8 cellular contexts compared by ENCODE assay signal in the genomic region with DNA sequence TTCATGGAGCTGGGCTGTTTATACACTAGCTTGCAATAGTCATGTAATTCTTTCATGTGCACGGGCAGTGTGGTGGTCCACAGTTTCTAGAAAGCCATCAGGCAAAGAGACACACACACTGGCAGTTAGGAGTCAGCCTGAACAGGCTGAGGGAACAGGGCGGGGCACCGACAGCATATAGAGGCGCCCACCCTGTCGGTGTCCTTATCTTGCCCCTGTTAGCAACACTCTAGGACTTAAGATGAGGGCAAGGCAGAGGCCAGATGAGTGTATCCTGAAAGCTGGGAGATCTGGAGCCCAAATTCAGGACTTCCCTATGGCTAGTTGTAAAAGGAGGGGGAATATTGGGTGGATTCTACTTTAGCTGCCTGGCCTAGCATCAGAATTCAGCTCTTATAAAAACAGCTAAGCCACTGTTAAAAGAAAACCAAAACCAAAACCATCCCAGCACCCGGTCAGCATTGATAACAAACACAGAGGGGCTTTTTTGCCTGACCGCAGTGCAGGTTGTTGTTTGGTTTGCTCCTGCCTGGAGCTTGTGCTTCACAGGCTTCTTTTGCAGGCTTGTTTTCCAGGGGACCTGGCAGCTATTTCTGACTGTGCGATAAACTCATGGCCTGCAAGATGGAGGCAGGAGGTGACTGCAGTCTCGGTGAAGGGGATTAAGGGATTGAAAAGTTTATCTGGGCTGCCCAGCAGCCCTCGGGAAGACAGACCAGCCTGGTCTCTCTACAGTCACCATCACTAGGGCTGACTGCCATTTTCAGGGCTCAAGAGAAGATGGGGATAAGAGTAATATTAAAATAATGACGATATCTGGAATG.
DNase-seq lines count a peak whose midpoint lies in the region; ATAC-seq and TF ChIP-seq lines count a peak whose summit lies in the region.
"Had no signal": no experiment of that assay in that cellular context is flagged by ENCODE, and none has a peak within 500 bp of the region (broad histone marks: within the 10 kb centered on the region; RNA-seq: fewer than 3 reads in every experiment).

No MANE protein-coding gene starts in this region.

- TF ChIP-seq CTCF in OCI-LY3 (IDR thresholded peaks at IDR 0.05; ENCODE audit: low read depth, low read length) (no peak), nephron (IDR thresholded peaks at IDR 0.05; ENCODE audit: unreplicated experiment in 3 of 3) (no peak), upper lobe of right lung (IDR thresholded peaks at IDR 0.05) (no peak)

- H3K9me3 ChIP-seq in OCI-LY3 (ENCODE audit: insufficient read depth, low read length), result no peaks in the 10 kb centered on the region
- no peaks in the 10 kb centered on the region for H3K9me3 ChIP-seq in upper lobe of right lung

- no peaks in the 10 kb centered on the region for H3K36me3 Mint-ChIP-seq in nephron (ENCODE audit: low read depth)

- peaks cover 15% of the 10 kb centered on the region for H3K9me3 Mint-ChIP-seq in nephron

- H3K36me3 ChIP-seq in OCI-LY3 (replicated peaks; ENCODE audit: low read depth, low read length) (no peaks in the 10 kb centered on the region), upper lobe of right lung (no peaks in the 10 kb centered on the region)

- H3K9ac ChIP-seq in OCI-LY3 (ENCODE audit: low read length), result no peak overlapping the region

- ATAC-seq in GM18873 (IDR thresholded peaks at IDR 0.05; ENCODE audit: low FRiP score, unreplicated experiment), result peak; percentile 74
- ATAC-seq in GM21737 (IDR thresholded peaks at IDR 0.05; ENCODE audit: unreplicated experiment), result peak; percentile 83
- ATAC-seq in upper lobe of right lung, result no peak

- H3K27me3 Mint-ChIP-seq in nephron (ENCODE audit: low read depth), result peaks cover 4% of the 10 kb centered on the region

- H3K27me3 ChIP-seq in OCI-LY3 (ENCODE audit: low read depth, low read length) (no peaks in the 10 kb centered on the region), upper lobe of right lung (no peaks in the 10 kb centered on the region)

- peak overlapping the region; percentile 29 for H3K4me2 ChIP-seq in OCI-LY3 (ENCODE audit: low read length)

- no peak overlapping the region for H3K4me3 ChIP-seq in OCI-LY3 (ENCODE audit: low read length)
- H3K4me3 ChIP-seq in upper lobe of right lung, result no peak overlapping the region

- H3K79me2 ChIP-seq in OCI-LY3 (ENCODE audit: low read length), result no peaks in the 10 kb centered on the region

- DNase-seq in NCI-H1092 treated with DMSO at 0.1 percent for 48 hours (lab: John Stamatoyannopoulos, UW) (no peak), glomerular visceral epithelial cell (ENCODE audit: extremely low spot score) (no peak), upper lobe of right lung (no peak)

- H3K27ac Mint-ChIP-seq in nephron, result peak overlapping the region in 2 of 3 experiments; percentile 23 to 37

- H3K4me1 Mint-ChIP-seq in nephron, result peaks cover 20% of the 10 kb centered on the region

- intact Hi-C loops in upper lobe of right lung (cut with DNase I), result no loop called here

- H3K4me3 Mint-ChIP-seq in nephron, result no peak overlapping the region
- H3K4me3 Mint-ChIP-seq: neural crest cell had no signal

- H3K4me1 ChIP-seq in OCI-LY3 (ENCODE audit: low read length), result peaks cover 35% of the 10 kb centered on the region
- no peaks in the 10 kb centered on the region for H3K4me1 ChIP-seq in upper lobe of right lung

- 0 out of 2 replicates have a peak overlapping the region, but pooled peaks have one; percentile 54 for H2AFZ ChIP-seq in OCI-LY3 (ENCODE audit: low read depth, low read length)

- H4K20me1 ChIP-seq in OCI-LY3 (ENCODE audit: insufficient read depth, low read length), result no peaks in the 10 kb centered on the region

- no peak overlapping the region for H3K27ac ChIP-seq in OCI-LY3 (ENCODE audit: low read length)
- no peak overlapping the region for H3K27ac ChIP-seq in upper lobe of right lung
